14 cellular contexts compared by ENCODE assay signal in the genomic region with DNA sequence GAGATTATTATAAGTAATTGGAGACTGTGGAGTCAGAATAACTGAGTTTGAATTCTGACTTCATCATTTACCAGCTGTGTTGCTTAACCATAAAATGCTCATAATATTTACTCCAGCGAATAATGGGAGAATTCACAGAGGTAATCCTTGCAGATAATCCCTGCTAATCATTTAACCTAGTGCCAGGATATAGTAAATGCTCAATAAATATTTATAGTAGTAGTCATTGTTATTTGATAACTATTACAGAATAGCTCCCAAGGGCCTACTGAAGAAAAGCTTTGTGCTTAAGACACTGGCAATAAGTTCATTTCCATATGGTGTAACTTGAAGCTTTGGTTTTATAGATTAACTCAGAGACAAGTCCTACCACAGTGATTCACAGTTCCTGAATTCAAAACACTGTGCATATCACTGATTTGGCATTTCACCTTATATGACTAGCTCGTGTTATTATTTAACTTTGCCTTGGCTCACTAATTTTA.
DNase-seq lines count a peak whose midpoint lies in the region; ATAC-seq and TF ChIP-seq lines count a peak whose summit lies in the region.
"Had no signal": no experiment of that assay in that cellular context is flagged by ENCODE, and none has a peak within 500 bp of the region (broad histone marks: within the 10 kb centered on the region; RNA-seq: fewer than 3 reads in every experiment).

No MANE protein-coding gene starts in this region.

- ATAC-seq in foreskin keratinocyte = peak; percentile 58
- ATAC-seq: HepG2, T-helper 17 cell had no signal

- H3K4me3 ChIP-seq in HFF-Myc (replicated peaks; ENCODE audit: low read depth, low read length) = no peak overlapping the region
- H3K4me3 ChIP-seq in CD8-positive, alpha-beta memory T cell (ENCODE audit: low read length) = no peak overlapping the region

- H3K4me1 Mint-ChIP-seq in CD8-positive, alpha-beta memory T cell = no peaks in the 10 kb centered on the region
- H3K4me1 Mint-ChIP-seq: T-helper 17 cell had no signal

- H3K4me1 ChIP-seq in foreskin keratinocyte = no peaks in the 10 kb centered on the region
- no peaks in the 10 kb centered on the region for H3K4me1 ChIP-seq in CD8-positive, alpha-beta memory T cell (ENCODE audit: insufficient read depth, low read length)

- H3K36me3 Mint-ChIP-seq in CD8-positive, alpha-beta memory T cell = peaks cover 0 to 5% (median 0%) of the 10 kb centered on the region in 3 donors

- no peaks in the 10 kb centered on the region for H3K27me3 ChIP-seq in foreskin keratinocyte
- H3K27me3 ChIP-seq in CD8-positive, alpha-beta memory T cell (ENCODE audit: insufficient read depth, low read length, poor library complexity, severe bottlenecking) = no peaks in the 10 kb centered on the region

- CTCF ChIA-PET in CD8-positive, alpha-beta memory T cell (lab: Charles Lee) = no interaction called here

- TF ChIP-seq CTCF in HFF-Myc (IDR thresholded peaks at IDR 0.05; ENCODE audit: low read depth, low read length, missing control alignments) (no peak), foreskin keratinocyte (conservative IDR thresholded peaks at IDR 0.05) (no peak)

- no peaks in the 10 kb centered on the region for H3K9me3 ChIP-seq in CD8-positive, alpha-beta memory T cell (ENCODE audit: low read length)

- no peak overlapping the region for H3K27ac Mint-ChIP-seq in CD8-positive, alpha-beta memory T cell
- H3K27ac Mint-ChIP-seq: activated T-cell treated with anti-CD3 and anti-CD28 coated beads, Interleukin-2, amount 50 U/mL, for 24 hours; T-helper 17 cell had no signal

- POLR2A ChIA-PET in CD8-positive, alpha-beta memory T cell (lab: Charles Lee) = no interaction called here

- peak; percentile 87 for DNase-seq in EH (ENCODE audit: low read depth)
- DNase-seq in HFF-Myc (ENCODE audit: extremely low read depth, low read depth) = peak; percentile 73
- peak; percentile 1 for DNase-seq in RKO (ENCODE audit: low spot score)
- peak; percentile 75 to 85 for DNase-seq in foreskin keratinocyte
- DNase-seq in activated CD4-positive, alpha-beta T cell treated with anti-CD3 and anti-CD28 coated beads, Interleukin-2, amount 50 U/mL, for 48 hours = no peak
- DNase-seq in NCI-H1092 (lab: John Stamatoyannopoulos, UW) = no peak
- DNase-seq in NCI-H1694 (lab: John Stamatoyannopoulos, UW) = no peak
- DNase-seq in CD8-positive, alpha-beta memory T cell = no peak
- DNase-seq: activated T-cell treated with anti-CD3 and anti-CD28 coated beads, Interleukin-2, amount 50 U/mL, for 24 hours; cortex of kidney; NCI-H510A; posterior cingulate gyrus; T-helper 17 cell had no signal

- H3K4me3 Mint-ChIP-seq in CD8-positive, alpha-beta memory T cell = no peak overlapping the region
- H3K4me3 Mint-ChIP-seq: activated T-cell treated with anti-CD3 and anti-CD28 coated beads, Interleukin-2, amount 50 U/mL, for 24 hours; T-helper 17 cell had no signal

- no peaks in the 10 kb centered on the region for H3K36me3 ChIP-seq in CD8-positive, alpha-beta memory T cell (ENCODE audit: insufficient read depth, low read length)

- no peaks in the 10 kb centered on the region for H3K9me3 Mint-ChIP-seq in CD8-positive, alpha-beta memory T cell
- H3K9me3 Mint-ChIP-seq: activated T-cell treated with anti-CD3 and anti-CD28 coated beads, Interleukin-2, amount 50 U/mL, for 24 hours had no signal

- no peaks in the 10 kb centered on the region for H3K27me3 Mint-ChIP-seq in CD8-positive, alpha-beta memory T cell
- H3K27me3 Mint-ChIP-seq: activated T-cell treated with anti-CD3 and anti-CD28 coated beads, Interleukin-2, amount 50 U/mL, for 24 hours; T-helper 17 cell had no signal

- H3K27ac ChIP-seq in foreskin keratinocyte = no peak overlapping the region
- no peak overlapping the region for H3K27ac ChIP-seq in CD8-positive, alpha-beta memory T cell (ENCODE audit: low read depth, low read length)

Comparison
In these comparisons a context has a peak if more than half of its experiments do, and no peak if none do; other contexts are left out.
1. DNase-seq: peak in EH (single experiment), HFF-Myc (single experiment), RKO (single experiment) and foreskin keratinocyte (2 of 2); none in activated CD4-positive, alpha-beta T cell treated with anti-CD3 and anti-CD28 coated beads, Interleukin-2, amount 50 U/mL, for 48 hours (0 of 2), NCI-H1092 (single experiment), NCI-H1694 (single experiment) and CD8-positive, alpha-beta memory T cell (0 of 5).